20 cellular contexts compared by ENCODE assay signal in genomic region chr20:53493201-53493908, GRCh38.
A peak's percentile ranks its signal among the peaks of the same experiment; 100 is the strongest.
DNase-seq lines count a peak whose midpoint lies in the region; ATAC-seq and TF ChIP-seq lines count a peak whose summit lies in the region.
"Had no signal": no experiment of that assay in that cellular context is flagged by ENCODE, and none has a peak within 500 bp of the region (broad histone marks: within the 10 kb centered on the region; RNA-seq: fewer than 3 reads in every experiment).

No MANE protein-coding gene starts in this region.

- POLR2A ChIA-PET in CD4-positive, alpha-beta T cell (lab: Charles Lee): no interaction called here

- H3K9me2 ChIP-seq in GM23338 (ENCODE audit: insufficient read depth): no peaks in the 10 kb centered on the region

- H3K79me1 ChIP-seq in mesenchymal stem cell (replicated peaks; ENCODE audit: low read length, poor library complexity, severe bottlenecking): no peaks in the 10 kb centered on the region

- CTCF ChIA-PET in CD4-positive, alpha-beta T cell (lab: Charles Lee): no interaction called here

- H3K79me2 ChIP-seq in GM23338 (replicated peaks; ENCODE audit: insufficient read depth): no peaks in the 10 kb centered on the region

- H2BK15ac ChIP-seq in mesenchymal stem cell (ENCODE audit: low read depth, poor library complexity, severe bottlenecking): no peak overlapping the region

- peaks cover 1% of the 10 kb centered on the region for H3K27me3 Mint-ChIP-seq in GM23338 (ENCODE audit: insufficient read depth, low read depth, poor library complexity)
- H3K27me3 Mint-ChIP-seq in brain: no peaks in the 10 kb centered on the region
- H3K27me3 Mint-ChIP-seq in CD4-positive, alpha-beta T cell: peaks cover 5% of the 10 kb centered on the region
- H3K27me3 Mint-ChIP-seq: activated naive CD8-positive, alpha-beta T cell treated with anti-CD3 and anti-CD28 coated beads for 36 hours had no signal

- WGBS in mesenchymal stem cell: 75% methylated on average over 1 of the region's 4 CpGs

- no peak overlapping the region for H2AFZ ChIP-seq in GM23338
- no peak overlapping the region for H2AFZ ChIP-seq in mesenchymal stem cell (ENCODE audit: low read depth, low read length)

- ATAC-seq in GM23338: no peak
- no peak for ATAC-seq in GM21423 (IDR thresholded peaks at IDR 0.05; ENCODE audit: unreplicated experiment)
- ATAC-seq in CD4-positive, alpha-beta T cell (ENCODE audit: poor library complexity): no peak
- ATAC-seq: activated T-cell treated with anti-CD3 and anti-CD28 coated beads, Interleukin-2, amount 50 U/mL, for 4 hours had no signal

- peaks cover 3% of the 10 kb centered on the region for H3K9me3 ChIP-seq in mesenchymal stem cell (ENCODE audit: control insufficient read depth, low read length)
- no peaks in the 10 kb centered on the region for H3K9me3 ChIP-seq in CD4-positive, alpha-beta T cell (ENCODE audit: control insufficient read depth, low read length)
- H3K9me3 ChIP-seq: MG63, Peyer's patch had no signal

- H4K8ac ChIP-seq in mesenchymal stem cell (ENCODE audit: low read length): no peak overlapping the region

- no peak overlapping the region for H2BK5ac ChIP-seq in mesenchymal stem cell (ENCODE audit: low read depth, low read length, poor library complexity, severe bottlenecking)

- DNase-seq in AG08395 (ENCODE audit: low spot score) (peak; percentile 31), GM23338 (ENCODE audit: low spot score) (no peak), mesenchymal stem cell (no peak), anterior cingulate cortex (lab: John Stamatoyannopoulos, UW) (no peak), C1 segment of cervical spinal cord (lab: John Stamatoyannopoulos, UW) (no peak)
- DNase-seq in CD4-positive, alpha-beta T cell: no peak
- DNase-seq: activated CD4-positive, alpha-beta memory T cell treated with anti-CD3 and anti-CD28 coated beads, Interleukin-2, amount 10 ng/mL, durations not matched to agents 7 days and 5 days; activated naive CD8-positive, alpha-beta T cell treated with anti-CD3 and anti-CD28 coated beads for 36 hours; activated T-cell treated with anti-CD3 and anti-CD28 coated beads, Interleukin-2, amount 50 U/mL, for 4 hours; DMS153; effector memory CD4-positive, alpha-beta T cell; HCEC 1CT; mesendoderm; MG63; Peyer's patch; retina; stimulated activated CD4-positive, alpha-beta T cell treated with anti-CD3 and anti-CD28 coated beads, Interleukin-1b, Interleukin-23, amount 100 ng/mL, for 48 hours had no signal

- no peaks in the 10 kb centered on the region for H3K36me3 ChIP-seq in GM23338 (ENCODE audit: insufficient read depth)
- peaks cover 0 to 5% of the 10 kb centered on the region in 2 experiments for H3K36me3 ChIP-seq in mesenchymal stem cell (ENCODE audit: control insufficient read depth in 1 of 2, insufficient read depth in 2 of 2, low read depth in 1 of 2, low read length in 2 of 2)
- H3K36me3 ChIP-seq: cardiac muscle cell, MG63, Peyer's patch had no signal

- no peak overlapping the region for H2BK12ac ChIP-seq in mesenchymal stem cell (ENCODE audit: low read length in 2 of 2)

- H3K36me3 Mint-ChIP-seq in GM23338 (ENCODE audit: low read depth): peaks cover 9% of the 10 kb centered on the region; the same call in 2 of the 3 replicates
- H3K36me3 Mint-ChIP-seq in brain: no peaks in the 10 kb centered on the region
- H3K36me3 Mint-ChIP-seq in CD4-positive, alpha-beta T cell (ENCODE audit: low read depth): peaks cover 9% of the 10 kb centered on the region
- H3K36me3 Mint-ChIP-seq: activated naive CD8-positive, alpha-beta T cell treated with anti-CD3 and anti-CD28 coated beads for 36 hours had no signal

- no peak overlapping the region for H3K18ac ChIP-seq in mesenchymal stem cell (ENCODE audit: low read depth in 1 of 2, low read length in 2 of 2)

- 0 out of 4 replicates have a peak, but pooled peaks of 1 of the 2 experiments have one; percentile 19 for TF ChIP-seq CTCF in GM23338 (conservative IDR thresholded peaks at IDR 0.05; ENCODE audit: low read depth in 2 of 2)
- peak; percentile 41 to 56 for TF ChIP-seq CTCF in brain (conservative IDR thresholded peaks at IDR 0.05)
- no peak for TF ChIP-seq CTCF in CD4-positive, alpha-beta T cell (IDR thresholded peaks at IDR 0.05)

- H4K20me1 ChIP-seq in GM23338 (replicated peaks; ENCODE audit: insufficient read depth): no peaks in the 10 kb centered on the region

- no peaks in the 10 kb centered on the region for H3K27me3 ChIP-seq in GM23338 (ENCODE audit: insufficient read depth)
- H3K27me3 ChIP-seq in mesenchymal stem cell (ENCODE audit: control insufficient read depth in 1 of 2, insufficient read depth in 1 of 2, low read length in 2 of 2): no peaks in the 10 kb centered on the region
- H3K27me3 ChIP-seq in CD4-positive, alpha-beta T cell (ENCODE audit: control insufficient read depth, insufficient read depth, low read length): no peaks in the 10 kb centered on the region
- H3K27me3 ChIP-seq: cardiac muscle cell, MG63, Peyer's patch had no signal

- no peak overlapping the region for H4K91ac ChIP-seq in mesenchymal stem cell (ENCODE audit: low read length)

- H3K27ac Mint-ChIP-seq in GM23338: peak overlapping the region; percentile 60; the same call in 1 of the 2 replicates
- H3K27ac Mint-ChIP-seq in brain: peak overlapping the region in 2 of 5 experiments; percentile 23 to 39
- no peak overlapping the region for H3K27ac Mint-ChIP-seq in CD4-positive, alpha-beta T cell
- H3K27ac Mint-ChIP-seq: activated CD4-positive, alpha-beta memory T cell treated with anti-CD3 and anti-CD28 coated beads, Interleukin-2, amount 10 ng/mL, durations not matched to agents 7 days and 5 days; activated naive CD8-positive, alpha-beta T cell treated with anti-CD3 and anti-CD28 coated beads for 36 hours had no signal

- H3K4ac ChIP-seq in mesenchymal stem cell (ENCODE audit: low read depth in 1 of 2, low read length in 2 of 2): peak overlapping the region in 1 of 2 experiments; percentile 47

- H3K14ac ChIP-seq in mesenchymal stem cell (ENCODE audit: low read length in 2 of 2): no peak overlapping the region

- H3K27ac ChIP-seq in GM23338 (ENCODE audit: low read depth) (no peak overlapping the region), mesenchymal stem cell (ENCODE audit: low read length, poor library complexity, severe bottlenecking) (no peak overlapping the region)
- no peak overlapping the region for H3K27ac ChIP-seq in CD4-positive, alpha-beta T cell (ENCODE audit: low read depth, low read length)
- H3K27ac ChIP-seq: cardiac muscle cell, Peyer's patch had no signal

- intact Hi-C loops in CD4-positive, alpha-beta T cell (cut with DNase I, micrococcal nuclease): no loop called here

- H2AK5ac ChIP-seq in mesenchymal stem cell (ENCODE audit: low read length, severe bottlenecking): no peak overlapping the region

- H3K9ac ChIP-seq in mesenchymal stem cell (ENCODE audit: low read length): peak overlapping the region; percentile 69

- H3K9me3 Mint-ChIP-seq in GM23338 (peaks cover 3% of the 10 kb centered on the region; the same call in 2 of the 3 replicates), brain (peaks cover 0 to 9% (median 2%) of the 10 kb centered on the region in 5 experiments)
- H3K9me3 Mint-ChIP-seq in CD4-positive, alpha-beta T cell: no peaks in the 10 kb centered on the region
- H3K9me3 Mint-ChIP-seq: activated T-cell treated with anti-CD3 and anti-CD28 coated beads, Interleukin-2, amount 50 U/mL, for 4 hours had no signal

- H3F3A ChIP-seq in GM23338 (replicated peaks; ENCODE audit: low read depth): no peaks in the 10 kb centered on the region

- H3K23ac ChIP-seq in mesenchymal stem cell (ENCODE audit: low read length in 2 of 2): no peak overlapping the region

- H3K4me1 Mint-ChIP-seq in GM23338 (peaks cover 16% of the 10 kb centered on the region), brain (peaks cover 23% of the 10 kb centered on the region)
- no peaks in the 10 kb centered on the region for H3K4me1 Mint-ChIP-seq in CD4-positive, alpha-beta T cell (ENCODE audit: low read depth)

- H3K4me2 ChIP-seq in GM23338 (no peak overlapping the region), mesenchymal stem cell (ENCODE audit: low read length, poor library complexity, severe bottlenecking) (no peak overlapping the region)

- no peak overlapping the region for H3K4me3 ChIP-seq in GM23338
- peak overlapping the region in 1 of 2 experiments; percentile 27 for H3K4me3 ChIP-seq in mesenchymal stem cell (ENCODE audit: insufficient read depth in 1 of 2, low read depth in 1 of 2, low read length in 2 of 2)
- H3K4me3 ChIP-seq: cardiac muscle cell, MG63, Peyer's patch had no signal

- no peak overlapping the region for H3K4me3 Mint-ChIP-seq in GM23338
- H3K4me3 Mint-ChIP-seq in brain: no peak overlapping the region
- H3K4me3 Mint-ChIP-seq in CD4-positive, alpha-beta T cell: no peak overlapping the region
- H3K4me3 Mint-ChIP-seq: activated CD4-positive, alpha-beta memory T cell treated with anti-CD3 and anti-CD28 coated beads, Interleukin-2, amount 10 ng/mL, durations not matched to agents 7 days and 5 days; activated naive CD8-positive, alpha-beta T cell treated with anti-CD3 and anti-CD28 coated beads for 36 hours; activated T-cell treated with anti-CD3 and anti-CD28 coated beads, Interleukin-2, amount 50 U/mL, for 4 hours had no signal

- H3K4me1 ChIP-seq in GM23338 (ENCODE audit: insufficient read depth) (peaks cover 5% of the 10 kb centered on the region; the same call in 1 of the 2 replicates), mesenchymal stem cell (ENCODE audit: control insufficient read depth, insufficient read depth, low read depth, low read length) (no peaks in the 10 kb centered on the region)
- H3K4me1 ChIP-seq: Peyer's patch had no signal

- H2BK120ac ChIP-seq in mesenchymal stem cell (ENCODE audit: low read depth, low read length): no peak overlapping the region

TF ChIP-seq in GM23338, 12 proteins besides CTCF, POLR2A, EP300 and RAD21 (continues in another document):
- TF ChIP-seq CREB1 (CRISPR knock-in tag; IDR thresholded peaks at IDR 0.05; ENCODE audit: low read depth) (no peak), STAT1 (IDR thresholded peaks at IDR 0.05; ENCODE audit: unreplicated experiment) (no peak), ETS1 (IDR thresholded peaks at IDR 0.05) (no peak), ZNF331 (CRISPR knock-in tag; IDR thresholded peaks at IDR 0.05; ENCODE audit: low read depth) (no peak), ZNF114 (CRISPR knock-in tag; IDR thresholded peaks at IDR 0.05) (no peak)
